1 cellular context compared by ENCODE assay signal in the genomic region with DNA sequence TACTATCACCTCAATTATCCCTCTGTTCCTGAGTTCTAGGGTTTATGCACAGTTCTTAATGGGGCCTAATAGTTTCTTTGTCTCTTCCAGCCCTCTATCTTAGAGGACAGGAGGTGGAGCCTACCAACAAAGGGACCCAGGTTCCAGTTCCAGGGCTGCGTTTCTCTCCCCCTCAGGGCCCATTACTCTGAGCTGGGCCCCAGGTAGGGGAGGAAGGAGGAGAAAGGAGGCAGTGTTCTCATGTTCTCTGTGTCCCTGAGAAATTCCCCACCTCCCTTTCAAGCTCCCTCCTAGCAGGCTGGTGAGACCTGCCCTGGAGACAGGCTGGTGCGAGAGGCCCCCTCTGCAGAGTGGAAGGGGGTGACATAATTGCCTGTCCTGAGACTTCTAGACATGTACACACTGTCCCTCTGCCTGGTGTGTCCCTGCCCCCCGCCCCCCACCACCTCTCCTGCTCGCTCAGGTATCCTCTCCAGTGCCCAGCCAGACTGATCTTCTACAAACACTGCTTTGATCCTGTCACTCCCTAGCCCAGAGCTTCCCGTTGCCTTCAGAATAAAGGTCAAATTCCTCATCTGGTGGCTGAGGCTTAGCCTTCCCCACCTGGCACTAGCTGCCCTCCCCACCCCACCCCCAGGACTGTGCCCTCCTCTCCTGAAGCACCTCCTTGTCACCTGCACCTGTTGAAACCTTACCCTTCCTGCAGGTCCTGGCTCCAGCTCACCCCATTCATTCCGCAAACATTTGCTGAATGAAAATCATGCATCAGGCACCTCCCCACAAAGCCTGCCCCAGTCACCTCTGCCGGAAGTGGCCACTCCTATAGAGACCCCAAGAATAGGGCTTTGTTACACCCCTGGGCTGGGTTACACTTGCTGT.
TF ChIP-seq lines count a peak whose summit lies in the region.

No MANE protein-coding gene starts in this region.

TF ChIP-seq in IMR-90, 13 proteins besides CTCF, POLR2A, EP300 and RAD21:
- TF ChIP-seq, protein P1, sequence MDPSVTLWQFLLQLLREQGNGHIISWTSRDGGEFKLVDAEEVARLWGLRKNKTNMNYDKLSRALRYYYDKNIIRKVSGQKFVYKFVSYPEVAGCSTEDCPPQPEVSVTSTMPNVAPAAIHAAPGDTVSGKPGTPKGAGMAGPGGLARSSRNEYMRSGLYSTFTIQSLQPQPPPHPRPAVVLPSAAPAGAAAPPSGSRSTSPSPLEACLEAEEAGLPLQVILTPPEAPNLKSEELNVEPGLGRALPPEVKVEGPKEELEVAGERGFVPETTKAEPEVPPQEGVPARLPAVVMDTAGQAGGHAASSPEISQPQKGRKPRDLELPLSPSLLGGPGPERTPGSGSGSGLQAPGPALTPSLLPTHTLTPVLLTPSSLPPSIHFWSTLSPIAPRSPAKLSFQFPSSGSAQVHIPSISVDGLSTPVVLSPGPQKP (IDR thresholded peaks at IDR 0.05; ENCODE audit: borderline replicate concordance, low read depth, low read length), result no peak
- TF ChIP-seq BHLHE40 (IDR thresholded peaks at IDR 0.05; ENCODE audit: low read depth, low read length) (no peak), CEBPB (IDR thresholded peaks at IDR 0.05; ENCODE audit: low read depth, low read length) (no peak), RFX5 (IDR thresholded peaks at IDR 0.05; ENCODE audit: low read depth, low read length) (no peak), FOS (IDR thresholded peaks at IDR 0.05; ENCODE audit: low read depth, low read length) (no peak)
- TF ChIP-seq, protein P2, sequence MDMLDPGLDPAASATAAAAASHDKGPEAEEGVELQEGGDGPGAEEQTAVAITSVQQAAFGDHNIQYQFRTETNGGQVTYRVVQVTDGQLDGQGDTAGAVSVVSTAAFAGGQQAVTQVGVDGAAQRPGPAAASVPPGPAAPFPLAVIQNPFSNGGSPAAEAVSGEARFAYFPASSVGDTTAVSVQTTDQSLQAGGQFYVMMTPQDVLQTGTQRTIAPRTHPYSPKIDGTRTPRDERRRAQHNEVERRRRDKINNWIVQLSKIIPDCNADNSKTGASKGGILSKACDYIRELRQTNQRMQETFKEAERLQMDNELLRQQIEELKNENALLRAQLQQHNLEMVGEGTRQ (IDR thresholded peaks at IDR 0.05; ENCODE audit: low read depth, low read length), result no peak
TF ChIP-seq in IMR-90: peak in this region for 0.
